In the genomic region with DNA sequence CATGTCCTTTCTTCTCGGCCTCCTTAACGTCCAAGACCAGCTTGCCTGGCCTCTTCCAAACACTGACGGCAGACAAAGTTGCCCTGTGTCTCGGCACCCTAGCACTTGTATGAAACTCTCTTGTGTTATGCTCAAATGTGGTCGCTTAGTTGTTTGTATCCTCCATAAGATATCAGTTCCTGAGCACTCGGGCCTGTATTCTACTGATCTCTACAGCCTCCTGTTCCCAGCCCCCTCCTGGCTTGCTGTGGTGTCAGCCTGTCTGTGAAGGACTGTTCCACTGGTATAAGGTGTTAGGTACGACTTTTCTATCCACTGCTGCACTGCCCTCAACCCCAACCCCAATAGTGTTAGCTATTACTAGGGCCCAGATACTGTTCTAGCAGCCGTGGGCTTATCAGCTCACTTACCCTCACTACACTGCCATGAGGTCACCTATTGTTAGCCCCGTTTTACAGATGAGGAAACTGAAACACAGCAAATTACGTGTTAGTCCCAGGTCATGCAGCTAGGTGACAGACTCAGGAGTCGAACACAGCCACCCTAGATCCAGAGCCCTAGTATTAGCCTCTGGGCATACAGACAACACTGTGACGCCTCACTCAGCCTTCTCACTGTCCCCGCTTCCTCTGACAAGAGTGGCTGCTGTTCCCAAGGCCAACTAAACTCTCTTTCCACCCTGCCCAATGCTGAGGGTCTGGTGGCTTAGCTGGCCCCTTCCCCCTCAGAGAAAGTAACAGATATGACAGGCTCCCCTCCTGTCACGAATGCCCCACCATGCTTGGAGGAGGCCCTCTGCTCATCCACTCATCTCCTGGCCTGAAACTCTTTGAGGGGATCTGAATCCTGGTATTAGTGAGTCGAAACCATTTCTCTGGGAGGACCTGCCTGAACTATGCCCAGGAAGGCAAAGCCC, we compare ENCODE assay signal across 1 cellular context.
TF ChIP-seq lines count a peak whose summit lies in the region.

No MANE protein-coding gene starts in this region.

TF ChIP-seq in GM12878, 131 proteins besides CTCF, POLR2A, EP300 and RAD21:
- TF ChIP-seq PML (IDR thresholded peaks at IDR 0.05; ENCODE audit: low read length), result no peak
- TF ChIP-seq CREM (IDR thresholded peaks at IDR 0.05; ENCODE audit: low read depth), result peak; percentile 39; the same call in 1 of the 2 replicates
- TF ChIP-seq EGR1 (IDR thresholded peaks at IDR 0.05; ENCODE audit: borderline replicate concordance in 1 of 2, low read depth in 2 of 2, low read length in 2 of 2), result no peak
- peak; percentile 84 for TF ChIP-seq CREB1 (IDR thresholded peaks at IDR 0.05; ENCODE audit: low read depth)
